8 cellular contexts compared by ENCODE assay signal in genomic region chr21:43865471-43866181, GRCh38. TPM values are rescaled to one million over a fixed set of nuclear protein-coding genes. Genes with fewer than 3 reads are reported as not detected.
DNase-seq lines count a peak whose midpoint lies in the region; ATAC-seq and TF ChIP-seq lines count a peak whose summit lies in the region.

No MANE protein-coding gene starts in this region.

- H3K27me3 ChIP-seq in MG63 (no peaks in the 10 kb centered on the region), neuron (ENCODE audit: insufficient read depth, low read length) (no peaks in the 10 kb centered on the region), aorta (ENCODE audit: control insufficient read depth in 1 of 2, insufficient read depth in 2 of 2, low read length in 1 of 2) (no peaks in the 10 kb centered on the region)

- H3K4me1 ChIP-seq in neuron (ENCODE audit: insufficient read depth, low read length) (peaks cover 11% of the 10 kb centered on the region), aorta (ENCODE audit: control insufficient read depth in 1 of 2, insufficient read depth in 2 of 2, low read length in 2 of 2) (no peaks in the 10 kb centered on the region)

- H3K4me3 ChIP-seq in MG63 (peak overlapping the region; percentile 78), foreskin fibroblast (ENCODE audit: low read depth in 1 of 2, low read length in 2 of 2) (peak overlapping the region; percentile 69 to 71), neuron (ENCODE audit: low read length) (peak overlapping the region; percentile 70), aorta (ENCODE audit: low read length in 2 of 2) (peak overlapping the region; percentile 79 to 96)

- peak overlapping the region; percentile 58 for H2AFZ ChIP-seq in neuron (ENCODE audit: low read depth, low read length)

- H3K9me3 ChIP-seq in MG63 (no peaks in the 10 kb centered on the region), neuron (ENCODE audit: low read length) (peaks cover under 1% of the 10 kb centered on the region), aorta (ENCODE audit: control insufficient read depth, low read length) (no peaks in the 10 kb centered on the region)

- H3K9me3 Mint-ChIP-seq in activated T-cell treated with anti-CD3 and anti-CD28 coated beads, Interleukin-2, amount 50 U/mL, for 72 hours: no peaks in the 10 kb centered on the region

- intact Hi-C loops in aorta (cut with DNase I): loop anchor here in 1 of 2 donors (5.0 kb wide), 1 partner anchor 67 kb away; no protein-coding TSS in a partner anchor

- peaks cover 3 to 6% of the 10 kb centered on the region in 2 donors for H3K36me3 Mint-ChIP-seq in activated T-cell treated with anti-CD3 and anti-CD28 coated beads, Interleukin-2, amount 50 U/mL, for 72 hours (ENCODE audit: insufficient read depth in 2 of 2)

- no peak overlapping the region for H3K27ac ChIP-seq in aorta (ENCODE audit: low read depth in 1 of 2, low read length in 2 of 2)

- TF ChIP-seq CTCF in GM13977 (IDR thresholded peaks at IDR 0.05; ENCODE audit: extremely low read depth, insufficient read depth, missing control alignments) (no peak), foreskin fibroblast (IDR thresholded peaks at IDR 0.05; ENCODE audit: low read depth, low read length) (no peak)

- H3K4me1 Mint-ChIP-seq in activated T-cell treated with anti-CD3 and anti-CD28 coated beads, Interleukin-2, amount 50 U/mL, for 72 hours (ENCODE audit: low read depth): peaks cover 47% of the 10 kb centered on the region

- in situ Hi-C loops in GM13977 (cut with MboI; ENCODE audit: low pct_unique_long_range_greater_than_20kb, low sequenced_read_pairs, unreplicated experiment): no loop called here

- ATAC-seq in activated T-cell treated with anti-CD3 and anti-CD28 coated beads, Interleukin-2, amount 50 U/mL, for 72 hours (replicated peaks in 1 of 2): peak; percentile 43 to 45
- ATAC-seq in aorta (ENCODE audit: low FRiP score): peak; percentile 59
- no peak for ATAC-seq in GM18909 (IDR thresholded peaks at IDR 0.05; ENCODE audit: poor library complexity, unreplicated experiment)

- H3K36me3 ChIP-seq in MG63 (peaks cover 43% of the 10 kb centered on the region), neuron (ENCODE audit: insufficient read depth, low read length) (peaks cover 7% of the 10 kb centered on the region), aorta (ENCODE audit: control insufficient read depth in 1 of 2, insufficient read depth in 2 of 2, low read length in 1 of 2) (no peaks in the 10 kb centered on the region)

- 0% methylated on average over 33 to 73 of the region's 73 CpGs for WGBS in aorta, 2 donors

- H3K27me3 Mint-ChIP-seq in activated T-cell treated with anti-CD3 and anti-CD28 coated beads, Interleukin-2, amount 50 U/mL, for 72 hours (ENCODE audit: low read depth): no peaks in the 10 kb centered on the region

- peak overlapping the region; percentile 86 to 89 for H3K4me3 Mint-ChIP-seq in activated T-cell treated with anti-CD3 and anti-CD28 coated beads, Interleukin-2, amount 50 U/mL, for 72 hours

- H3K27ac Mint-ChIP-seq in activated T-cell treated with anti-CD3 and anti-CD28 coated beads, Interleukin-2, amount 50 U/mL, for 72 hours: peak overlapping the region; percentile 91

- peak; percentile 78 for DNase-seq in GM13977 (ENCODE audit: low spot score)
- peak; percentile 72 for DNase-seq in MG63
- peak; percentile 58 to 68 for DNase-seq in activated T-cell treated with anti-CD3 and anti-CD28 coated beads, Interleukin-2, amount 50 U/mL, for 72 hours
- DNase-seq in foreskin fibroblast: peak; percentile 24 to 64
- DNase-seq in aorta: peak; percentile 69 to 88
- no peak for DNase-seq in globus pallidus (ENCODE audit: low spot score)

RNA-seq across cellular contexts. Expression of gene AGPAT3, which starts 0.6 kb away (rescaled TPM):
- total RNA-seq in MG63 (2014; rRNA removed; shearing (Covaris generic); ENCODE audit: low replicate concordance): 23.3 and 45.1 TPM in 2 replicates
- 10 to 100 TPM; 86.1 to 87.1 TPM for total RNA-seq in activated T-cell treated with anti-CD3 and anti-CD28 coated beads, Interleukin-2, amount 50 U/mL, for 72 hours
- 10 to 100 TPM; 36.0 to 45.5 TPM for total RNA-seq in aorta
- polyA plus RNA-seq in aorta: 10 to 100 TPM in 1 of 2 donors, 1 to 10 TPM in 1; 8.3 to 11.4 TPM
